8 cellular contexts compared by ENCODE assay signal in the genomic region with DNA sequence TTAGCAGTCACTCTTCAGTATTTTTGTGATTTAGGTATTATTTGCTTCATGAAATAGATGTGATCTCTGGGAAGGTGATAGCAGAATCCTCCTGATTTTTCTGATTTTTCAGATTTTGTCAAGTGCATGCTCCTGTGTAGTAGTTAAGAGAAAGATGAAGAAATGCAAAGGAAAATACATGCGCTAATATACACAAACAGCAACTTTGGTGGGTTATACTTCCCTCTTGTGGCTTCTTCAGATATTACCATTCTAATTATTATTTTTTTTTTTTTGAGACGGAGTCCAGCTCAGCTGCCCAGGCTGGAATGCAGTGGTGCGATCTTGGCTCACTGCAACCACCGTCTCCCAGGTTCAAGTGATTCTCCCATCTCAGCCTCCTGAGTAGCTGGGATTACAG. TPM values are rescaled to one million over a fixed set of nuclear protein-coding genes. Genes with fewer than 3 reads are reported as not detected.
DNase-seq lines count a peak whose midpoint lies in the region; ATAC-seq and TF ChIP-seq lines count a peak whose summit lies in the region.

No MANE protein-coding gene starts in this region.

- no peaks in the 10 kb centered on the region for H3K36me3 ChIP-seq in uterus

- H3K27ac ChIP-seq in 22Rv1, result no peak overlapping the region
- H3K27ac ChIP-seq in uterus, result no peak overlapping the region

- H3K27me3 Mint-ChIP-seq in activated B cell treated with CpG ODN at 0.5 μM for 24 hours (no peaks in the 10 kb centered on the region), immature natural killer cell (ENCODE audit: low read depth in 3 of 3) (peaks cover 0 to 1% (median 0%) of the 10 kb centered on the region in 3 donors)

- H3K4me1 ChIP-seq in uterus, result no peaks in the 10 kb centered on the region

- no peaks in the 10 kb centered on the region for H3K27me3 ChIP-seq in uterus

- H3K4me1 Mint-ChIP-seq in activated B cell treated with CpG ODN at 0.5 μM for 24 hours (peaks cover 63% of the 10 kb centered on the region), immature natural killer cell (peaks cover 32 to 37% of the 10 kb centered on the region in 2 donors)
- H3K4me1 Mint-ChIP-seq in stimulated activated effector memory CD8-positive, alpha-beta T cell treated with anti-CD3 and anti-CD28 coated beads, Interleukin-12 subunit alpha, Interleukin-12 subunit beta, amount 100 ng/mL, for 72 hours, result peaks cover 38% of the 10 kb centered on the region

- no peak overlapping the region for H3K4me3 ChIP-seq in uterus

- TF ChIP-seq CTCF in 22Rv1 (IDR thresholded peaks at IDR 0.05) (peak; percentile 64), activated B cell treated with CpG ODN at 0.5 μM for 24 hours (IDR thresholded peaks at IDR 0.05) (peak; percentile 35), uterus (IDR thresholded peaks at IDR 0.05) (peak; percentile 17 to 54 (median 36))

- peak; percentile 46 for DNase-seq in EL
- no peak for DNase-seq in activated B cell treated with CpG ODN at 0.5 μM for 24 hours
- peak; percentile 26 to 37 (median 35) for DNase-seq in immature natural killer cell
- no peak for DNase-seq in uterus
- DNase-seq in RPMI8226, result no peak
- DNase-seq in stimulated activated effector memory CD8-positive, alpha-beta T cell treated with anti-CD3 and anti-CD28 coated beads, Interleukin-12 subunit alpha, Interleukin-12 subunit beta, amount 100 ng/mL, for 72 hours (ENCODE audit: low spot score in 2 of 2), result no peak

- peak overlapping the region; percentile 81 for H3K27ac Mint-ChIP-seq in activated B cell treated with CpG ODN at 0.5 μM for 24 hours
- H3K27ac Mint-ChIP-seq in immature natural killer cell, result peak overlapping the region in 5 of 6 donors; percentile 23 to 97 (median 50)
- H3K27ac Mint-ChIP-seq in stimulated activated effector memory CD8-positive, alpha-beta T cell treated with anti-CD3 and anti-CD28 coated beads, Interleukin-12 subunit alpha, Interleukin-12 subunit beta, amount 100 ng/mL, for 72 hours, result no peak overlapping the region

- no peaks in the 10 kb centered on the region for H3K9me3 Mint-ChIP-seq in activated B cell treated with CpG ODN at 0.5 μM for 24 hours
- H3K9me3 Mint-ChIP-seq in immature natural killer cell, result no peaks in the 10 kb centered on the region
- no peaks in the 10 kb centered on the region for H3K9me3 Mint-ChIP-seq in stimulated activated effector memory CD8-positive, alpha-beta T cell treated with anti-CD3 and anti-CD28 coated beads, Interleukin-12 subunit alpha, Interleukin-12 subunit beta, amount 100 ng/mL, for 72 hours

- H3K9me3 ChIP-seq in uterus, result no peaks in the 10 kb centered on the region

- peaks cover 39% of the 10 kb centered on the region for H3K36me3 Mint-ChIP-seq in activated B cell treated with CpG ODN at 0.5 μM for 24 hours (ENCODE audit: low read depth)
- H3K36me3 Mint-ChIP-seq in immature natural killer cell, result peaks cover 0 to 6% (median 0%) of the 10 kb centered on the region in 3 donors
- H3K36me3 Mint-ChIP-seq in stimulated activated effector memory CD8-positive, alpha-beta T cell treated with anti-CD3 and anti-CD28 coated beads, Interleukin-12 subunit alpha, Interleukin-12 subunit beta, amount 100 ng/mL, for 72 hours, result peaks cover 100% of the 10 kb centered on the region

- CTCF ChIA-PET in activated B cell treated with CpG ODN at 0.5 μM for 24 hours (lab: Charles Lee), result interaction anchor here (0.8 to 5.2 kb wide), 8 partner anchors 9 to 151 kb away, joined by 3 to 32 read pairs (median 6); no protein-coding TSS in a partner anchor

- POLR2A ChIA-PET in activated B cell treated with CpG ODN at 0.5 μM for 24 hours (lab: Charles Lee), result interaction anchor here (0.9 to 1.5 kb wide), 3 partner anchors 32 to 222 kb away, joined by 3 to 7 read pairs (median 3); partner anchors contain the start of genes LMNB1 and MARCHF3

- peak overlapping the region; percentile 66 for H3K4me3 Mint-ChIP-seq in activated B cell treated with CpG ODN at 0.5 μM for 24 hours
- H3K4me3 Mint-ChIP-seq in immature natural killer cell, result no peak overlapping the region
- H3K4me3 Mint-ChIP-seq in stimulated activated effector memory CD8-positive, alpha-beta T cell treated with anti-CD3 and anti-CD28 coated beads, Interleukin-12 subunit alpha, Interleukin-12 subunit beta, amount 100 ng/mL, for 72 hours, result no peak overlapping the region

- intact Hi-C loops in activated B cell treated with CpG ODN at 0.5 μM for 24 hours (cut with micrococcal nuclease) (loop anchor here (1.0 to 10.0 kb wide), 8 partner anchors 28 to 686 kb away; partner anchors contain the start of gene MARCHF3), uterus (cut with DNase I; ENCODE audit: low total_unique reads) (no loop called here)

- peak; percentile 49 for ATAC-seq in HG03342 (IDR thresholded peaks at IDR 0.05; ENCODE audit: unreplicated experiment)
- ATAC-seq in activated B cell treated with CpG ODN at 0.5 μM for 24 hours (ENCODE audit: low read depth), result peak; percentile 66
- ATAC-seq in stimulated activated effector memory CD8-positive, alpha-beta T cell treated with anti-CD3 and anti-CD28 coated beads, Interleukin-12 subunit alpha, Interleukin-12 subunit beta, amount 100 ng/mL, for 72 hours, result no peak

- TF ChIP-seq POLR2A in uterus (IDR thresholded peaks at IDR 0.05), result no peak

RNA-seq across cellular contexts. Expression of gene LMNB1, which starts 31.7 kb away (rescaled TPM):
- 34.7 and 35.7 TPM in 2 replicates for total RNA-seq in activated B cell treated with CpG ODN at 0.5 μM for 24 hours
- polyA plus RNA-seq in immature natural killer cell, result 10 to 100 TPM in 2 of 3 donors, 1 to 10 TPM in 1; 8.7 to 15.8 (median 10.6) TPM
- 10 to 100 TPM in 1 of 4 donors, 1 to 10 TPM in 1, under 1 TPM in 2; 0.29 to 66.7 (median 3.6) TPM for total RNA-seq in uterus

Comparison
In these comparisons a context has a peak if more than half of its experiments do, and no peak if none do; other contexts are left out.
1. DNase-seq: peak in EL (single experiment) and immature natural killer cell (3 of 3); none in activated B cell treated with CpG ODN at 0.5 μM for 24 hours (single experiment), uterus (0 of 2), RPMI8226 (single experiment) and stimulated activated effector memory CD8-positive, alpha-beta T cell treated with anti-CD3 and anti-CD28 coated beads, Interleukin-12 subunit alpha, Interleukin-12 subunit beta, amount 100 ng/mL, for 72 hours (0 of 2).
2. Peak in every context shown above with its lines, with median percentiles within 50 percentile points of each other: CTCF ChIP-seq.